Comparison of ENCODE assay signal across 28 cellular contexts in genomic region chr5:116387738-116388137, GRCh38.
"Had no signal": no experiment of that assay in that cellular context is flagged by ENCODE, and none has a peak within 500 bp of the region (broad histone marks: within the 10 kb centered on the region; RNA-seq: fewer than 3 reads in every experiment).

No MANE protein-coding gene starts in this region.

- H3K4me3 Mint-ChIP-seq: dendritic cell treated with granulocyte-macrophage colony-stimulating factor and Interleukin-4, amounts not matched to agents 40 ng/mL and 50 ng/mL, for 4 days; effector memory CD8-positive, alpha-beta T cell; endodermal cell had no signal

- ATAC-seq: effector memory CD8-positive, alpha-beta T cell; esophagus mucosa; foreskin keratinocyte; gastrocnemius medialis; gastroesophageal sphincter had no signal

- FAIRE-seq: endometrium, endothelial cell of umbilical vein, frontal cortex had no signal

- H3K4me3 ChIP-seq: colonic mucosa, coronary artery, dorsolateral prefrontal cortex, esophagus muscularis mucosa, esophagus squamous epithelium, gastrocnemius medialis, gastroesophageal sphincter, heart left ventricle, heart right ventricle, hepatocyte had no signal

- H3K9me3 ChIP-seq: colonic mucosa, esophagus muscularis mucosa, esophagus squamous epithelium, gastrocnemius medialis, gastroesophageal sphincter had no signal

- H3K27me3 Mint-ChIP-seq: dendritic cell treated with granulocyte-macrophage colony-stimulating factor and Interleukin-4, amounts not matched to agents 40 ng/mL and 50 ng/mL, for 4 days; effector memory CD8-positive, alpha-beta T cell had no signal

- H3K4me1 ChIP-seq: colonic mucosa, esophagus squamous epithelium, foreskin keratinocyte, gastroesophageal sphincter had no signal

- H3K9me3 Mint-ChIP-seq: dendritic cell treated with granulocyte-macrophage colony-stimulating factor and Interleukin-4, amounts not matched to agents 40 ng/mL and 50 ng/mL, for 4 days had no signal

- H3K36me3 ChIP-seq: colonic mucosa, esophagus muscularis mucosa, esophagus squamous epithelium, gastrocnemius medialis, gastroesophageal sphincter, heart left ventricle, heart right ventricle had no signal

- H2AFZ ChIP-seq: hepatocyte had no signal

- H3K79me2 ChIP-seq: hepatocyte had no signal

- DNase-seq: colonic mucosa; cortex of kidney; dermis blood vessel endothelial cell; dorsolateral prefrontal cortex; effector CD4-positive, alpha-beta T cell; effector CD8-positive, alpha-beta T cell; effector memory CD4-positive, alpha-beta T cell; effector memory CD8-positive, alpha-beta T cell; erythroblast; esophagus squamous epithelium; foreskin fibroblast; foreskin keratinocyte; foreskin melanocyte; gastrocnemius medialis; heart left ventricle; heart right ventricle; hippocampal formation had no signal

- H3K4me2 ChIP-seq: hepatocyte had no signal

- H3K27ac ChIP-seq: colonic mucosa, coronary artery, dorsolateral prefrontal cortex, epithelial cell of prostate, esophagus muscularis mucosa, esophagus squamous epithelium, foreskin keratinocyte, gastroesophageal sphincter, hepatocyte had no signal

- H3K27me3 ChIP-seq: colonic mucosa, dorsolateral prefrontal cortex, esophagus muscularis mucosa, esophagus squamous epithelium, foreskin keratinocyte, gastrocnemius medialis, gastroesophageal sphincter, heart left ventricle, heart right ventricle, hepatocyte had no signal

- H3K27ac Mint-ChIP-seq: dendritic cell treated with granulocyte-macrophage colony-stimulating factor and Interleukin-4, amounts not matched to agents 40 ng/mL and 50 ng/mL, for 4 days; effector memory CD8-positive, alpha-beta T cell; endodermal cell had no signal
